8 cellular contexts compared by ENCODE assay signal in genomic region chr6:2765896-2766766, GRCh38. TPM values are rescaled to one million over a fixed set of nuclear protein-coding genes. Genes with fewer than 3 reads are reported as not detected.
DNase-seq lines count a peak whose midpoint lies in the region; ATAC-seq and TF ChIP-seq lines count a peak whose summit lies in the region.

No MANE protein-coding gene starts in this region.

- H3K4me1 ChIP-seq in upper lobe of left lung = peaks cover 33 to 53% (median 45%) of the 10 kb centered on the region in 4 donors

- H3K4me3 ChIP-seq in LNCaP clone FGC (ENCODE audit: low read depth, low read length) (peak overlapping the region; percentile 85), upper lobe of left lung (peak overlapping the region; percentile 77 to 96 (median 82))

- peaks cover 0 to 2% (median 0%) of the 10 kb centered on the region in 4 donors for H3K36me3 ChIP-seq in upper lobe of left lung

- no peaks in the 10 kb centered on the region for H3K27me3 Mint-ChIP-seq in activated CD8-positive, alpha-beta T cell treated with anti-CD3 and anti-CD28 coated beads for 36 hours
- H3K27me3 Mint-ChIP-seq in natural killer cell treated with Interleukin-12 subunit alpha and Interleukin-12 subunit beta and Interleukin-15 and Interleukin-18, amount 100 ng/mL, for 72 hours = no peaks in the 10 kb centered on the region

- H3K4me1 Mint-ChIP-seq in activated CD8-positive, alpha-beta T cell treated with anti-CD3 and anti-CD28 coated beads for 36 hours (ENCODE audit: low read depth) = peaks cover 39% of the 10 kb centered on the region
- peaks cover 41 to 46% of the 10 kb centered on the region in 2 donors for H3K4me1 Mint-ChIP-seq in natural killer cell treated with Interleukin-12 subunit alpha and Interleukin-12 subunit beta and Interleukin-15 and Interleukin-18, amount 100 ng/mL, for 72 hours (ENCODE audit: low read depth in 2 of 2)

- no peak for TF ChIP-seq POLR2A in upper lobe of left lung (IDR thresholded peaks at IDR 0.05)

- H3K27ac ChIP-seq in upper lobe of left lung = peak overlapping the region; percentile 90 to 97 (median 94)

- peak; percentile 17 for ATAC-seq in GM21786 (IDR thresholded peaks at IDR 0.05; ENCODE audit: unreplicated experiment)
- ATAC-seq in activated CD8-positive, alpha-beta T cell treated with anti-CD3 and anti-CD28 coated beads for 36 hours = no peak
- peak; percentile 27 for ATAC-seq in esophagus mucosa
- peak; percentile 25 to 31 for ATAC-seq in natural killer cell treated with Interleukin-12 subunit alpha and Interleukin-12 subunit beta and Interleukin-15 and Interleukin-18, amount 100 ng/mL, for 72 hours
- peak; percentile 0 to 63 for ATAC-seq in upper lobe of left lung (ENCODE audit: low FRiP score in 2 of 2)

- DNase-seq in DMS53 (lab: John Stamatoyannopoulos, UW) (peak; percentile 80), DMS53 treated with DMSO at 0.1 percent for 48 hours (lab: John Stamatoyannopoulos, UW; ENCODE audit: unreplicated experiment) (no peak), LNCaP clone FGC (ENCODE audit: low read depth) (no peak), upper lobe of left lung (peak; percentile 53 to 92)
- DNase-seq in activated CD8-positive, alpha-beta T cell treated with anti-CD3 and anti-CD28 coated beads for 36 hours = peak; percentile 58
- peak; percentile 69 for DNase-seq in natural killer cell treated with Interleukin-12 subunit alpha and Interleukin-12 subunit beta and Interleukin-15 and Interleukin-18, amount 100 ng/mL, for 72 hours (ENCODE audit: low spot score)

- H3K4me3 Mint-ChIP-seq in activated CD8-positive, alpha-beta T cell treated with anti-CD3 and anti-CD28 coated beads for 36 hours = peak overlapping the region; percentile 80
- peak overlapping the region; percentile 88 for H3K4me3 Mint-ChIP-seq in natural killer cell treated with Interleukin-12 subunit alpha and Interleukin-12 subunit beta and Interleukin-15 and Interleukin-18, amount 100 ng/mL, for 72 hours

- POLR2A ChIA-PET in activated CD8-positive, alpha-beta T cell treated with anti-CD3 and anti-CD28 coated beads for 36 hours (lab: Charles Lee) = interaction anchor here (0.6 to 4.7 kb wide), 11 partner anchors 8 to 257 kb away, joined by 3 to 21 read pairs (median 4); partner anchors contain the start of gene SERPINB1

- intact Hi-C loops in activated CD8-positive, alpha-beta T cell treated with anti-CD3 and anti-CD28 coated beads for 36 hours (cut with micrococcal nuclease) = no loop called here

- peaks cover 3% of the 10 kb centered on the region for H3K9me3 Mint-ChIP-seq in activated CD8-positive, alpha-beta T cell treated with anti-CD3 and anti-CD28 coated beads for 36 hours
- no peaks in the 10 kb centered on the region for H3K9me3 Mint-ChIP-seq in natural killer cell treated with Interleukin-12 subunit alpha and Interleukin-12 subunit beta and Interleukin-15 and Interleukin-18, amount 100 ng/mL, for 72 hours

- TF ChIP-seq EP300 in upper lobe of left lung (IDR thresholded peaks at IDR 0.05) = no peak

- H3K27me3 ChIP-seq in upper lobe of left lung = no peaks in the 10 kb centered on the region

- CTCF ChIA-PET in activated CD8-positive, alpha-beta T cell treated with anti-CD3 and anti-CD28 coated beads for 36 hours (lab: Charles Lee) = interaction anchor here (1.0 to 6.3 kb wide), 10 partner anchors 16 to 224 kb away, joined by 3 to 32 read pairs (median 6); partner anchors contain the start of genes MYLK4 and SERPINB1

- peaks cover 27% of the 10 kb centered on the region for H3K36me3 Mint-ChIP-seq in activated CD8-positive, alpha-beta T cell treated with anti-CD3 and anti-CD28 coated beads for 36 hours (ENCODE audit: low read depth)
- peaks cover 8% of the 10 kb centered on the region for H3K36me3 Mint-ChIP-seq in natural killer cell treated with Interleukin-12 subunit alpha and Interleukin-12 subunit beta and Interleukin-15 and Interleukin-18, amount 100 ng/mL, for 72 hours

- H3K27ac Mint-ChIP-seq in activated CD8-positive, alpha-beta T cell treated with anti-CD3 and anti-CD28 coated beads for 36 hours = peak overlapping the region; percentile 87
- peak overlapping the region; percentile 18 to 78 for H3K27ac Mint-ChIP-seq in natural killer cell treated with Interleukin-12 subunit alpha and Interleukin-12 subunit beta and Interleukin-15 and Interleukin-18, amount 100 ng/mL, for 72 hours

- no peaks in the 10 kb centered on the region for H3K9me3 ChIP-seq in upper lobe of left lung

- 1 to 2% methylated on average over 18 to 73 of the region's 91 CpGs for WGBS in upper lobe of left lung, 2 donors

- TF ChIP-seq CTCF in LNCaP clone FGC (IDR thresholded peaks at IDR 0.05; ENCODE audit: control insufficient read depth, extremely low read depth, insufficient read depth) (no peak), upper lobe of left lung (IDR thresholded peaks at IDR 0.05) (no peak)
- no peak for TF ChIP-seq CTCF in activated CD8-positive, alpha-beta T cell treated with anti-CD3 and anti-CD28 coated beads for 36 hours (IDR thresholded peaks at IDR 0.05)

RNA-seq across cellular contexts. Expression of gene WRNIP1, which starts 0.9 kb away (rescaled TPM):
- 10 to 100 TPM; 36.1 to 36.6 TPM for total RNA-seq in activated CD8-positive, alpha-beta T cell treated with anti-CD3 and anti-CD28 coated beads for 36 hours
- total RNA-seq in esophagus mucosa = 41.2 TPM
- total RNA-seq in natural killer cell treated with Interleukin-12 subunit alpha and Interleukin-12 subunit beta and Interleukin-15 and Interleukin-18, amount 100 ng/mL, for 72 hours = 10 to 100 TPM; 54.5 to 57.8 TPM
- total RNA-seq in upper lobe of left lung = 100 to 1,000 TPM in 1 of 6 donors, 10 to 100 TPM in 5; 38.7 to 101 (median 59.2) TPM

RNA-seq across cellular contexts. Expression of gene MYLK4, which starts 15.4 kb away (rescaled TPM):
- under 1 TPM; 0.09 to 0.11 TPM for total RNA-seq in activated CD8-positive, alpha-beta T cell treated with anti-CD3 and anti-CD28 coated beads for 36 hours
- total RNA-seq in esophagus mucosa = 0.84 TPM
- total RNA-seq in natural killer cell treated with Interleukin-12 subunit alpha and Interleukin-12 subunit beta and Interleukin-15 and Interleukin-18, amount 100 ng/mL, for 72 hours = under 1 TPM; 0.24 to 0.33 TPM
- total RNA-seq in upper lobe of left lung = 1 to 10 TPM in 5 of 6 donors, under 1 TPM in 1; 0.64 to 2.6 (median 1.2) TPM

Comparison
In these comparisons a context has a peak if more than half of its experiments do, and no peak if none do; other contexts are left out.
1. DNase-seq: peak in DMS53 (single experiment), activated CD8-positive, alpha-beta T cell treated with anti-CD3 and anti-CD28 coated beads for 36 hours (single experiment), natural killer cell treated with Interleukin-12 subunit alpha and Interleukin-12 subunit beta and Interleukin-15 and Interleukin-18, amount 100 ng/mL, for 72 hours (single experiment) and upper lobe of left lung (2 of 2); none in DMS53 treated with DMSO at 0.1 percent for 48 hours (single experiment) and LNCaP clone FGC (single experiment).